In genomic region chr10:102648889-102649752, GRCh38 we compare ENCODE assay signal across 8 cellular contexts. TPM values are rescaled to one million over a fixed set of nuclear protein-coding genes. Genes with fewer than 3 reads are reported as not detected.
DNase-seq lines count a peak whose midpoint lies in the region; ATAC-seq and TF ChIP-seq lines count a peak whose summit lies in the region.

No MANE protein-coding gene starts in this region.

- H3K27ac ChIP-seq in cardiac muscle cell = peak overlapping the region; percentile 65
- peak overlapping the region; percentile 4 to 100 (median 99) for H3K27ac ChIP-seq in tibial nerve

- H3K4me1 ChIP-seq in cardiac muscle cell (ENCODE audit: low read depth) (peaks cover 33% of the 10 kb centered on the region), tibial nerve (peaks cover 0 to 77% (median 68%) of the 10 kb centered on the region in 4 donors)

- TF ChIP-seq EP300 in tibial nerve (IDR thresholded peaks at IDR 0.05) = no peak

- H3K9me3 ChIP-seq in cardiac muscle cell (ENCODE audit: low read depth) (no peaks in the 10 kb centered on the region), tibial nerve (no peaks in the 10 kb centered on the region)

- ATAC-seq in left cardiac atrium (no peak), HG03025 (IDR thresholded peaks at IDR 0.05; ENCODE audit: low FRiP score, unreplicated experiment) (no peak), HG03342 (IDR thresholded peaks at IDR 0.05; ENCODE audit: unreplicated experiment) (no peak)

- no peak for TF ChIP-seq POLR2A in tibial nerve (IDR thresholded peaks at IDR 0.05)

- WGBS in tibial nerve, 2 donors = 13 to 21% methylated on average over 20 to 22 of the region's 25 CpGs

- no peak for DNase-seq in cardiac muscle cell (ENCODE audit: low read depth in 1 of 2, low spot score in 1 of 2)
- DNase-seq in left cardiac atrium = no peak
- peak; percentile 55 for DNase-seq in cerebellar cortex (ENCODE audit: low spot score)
- peak; percentile 78 for DNase-seq in midbrain (lab: John Stamatoyannopoulos, UW)
- no peak for DNase-seq in tibial nerve (ENCODE audit: low spot score in 2 of 2)
- no peak for DNase-seq in RPMI8226

- peaks cover 9% of the 10 kb centered on the region for H3K36me3 ChIP-seq in cardiac muscle cell
- H3K36me3 ChIP-seq in tibial nerve = peaks cover 0 to 39% (median 0%) of the 10 kb centered on the region in 3 donors

- H3K27me3 ChIP-seq in cardiac muscle cell = no peaks in the 10 kb centered on the region
- no peaks in the 10 kb centered on the region for H3K27me3 ChIP-seq in tibial nerve

- intact Hi-C loops in left cardiac atrium (cut with DNase I) = loop anchor here (5.0 kb wide), 1 partner anchor 52 kb away; no protein-coding TSS in a partner anchor

- H3K4me3 ChIP-seq in cardiac muscle cell (no peak overlapping the region), tibial nerve (peak overlapping the region; percentile 16 to 99 (median 93))

- TF ChIP-seq CTCF in cardiac muscle cell (IDR thresholded peaks at IDR 0.05; ENCODE audit: low read depth, low read length) = no peak
- no peak for TF ChIP-seq CTCF in tibial nerve (IDR thresholded peaks at IDR 0.05)

RNA-seq across cellular contexts. Expression of gene TRIM8, which starts 4.8 kb away (rescaled TPM):
- total RNA-seq in cardiac muscle cell (100 and 130 TPM in 2 replicates), left cardiac atrium (100 to 1,000 TPM; 104 to 108 TPM), tibial nerve (100 to 1,000 TPM; 156 to 206 (median 157) TPM)
- 59.8 and 65.6 TPM in 2 replicates for polyA plus RNA-seq in cardiac muscle cell

Comparison
In these comparisons a context has a peak if more than half of its experiments do, and no peak if none do; other contexts are left out.
1. DNase-seq: peak in cerebellar cortex (single experiment) and midbrain (single experiment); none in cardiac muscle cell (0 of 2), left cardiac atrium (single experiment), tibial nerve (0 of 2) and RPMI8226 (single experiment).